In the genomic region with DNA sequence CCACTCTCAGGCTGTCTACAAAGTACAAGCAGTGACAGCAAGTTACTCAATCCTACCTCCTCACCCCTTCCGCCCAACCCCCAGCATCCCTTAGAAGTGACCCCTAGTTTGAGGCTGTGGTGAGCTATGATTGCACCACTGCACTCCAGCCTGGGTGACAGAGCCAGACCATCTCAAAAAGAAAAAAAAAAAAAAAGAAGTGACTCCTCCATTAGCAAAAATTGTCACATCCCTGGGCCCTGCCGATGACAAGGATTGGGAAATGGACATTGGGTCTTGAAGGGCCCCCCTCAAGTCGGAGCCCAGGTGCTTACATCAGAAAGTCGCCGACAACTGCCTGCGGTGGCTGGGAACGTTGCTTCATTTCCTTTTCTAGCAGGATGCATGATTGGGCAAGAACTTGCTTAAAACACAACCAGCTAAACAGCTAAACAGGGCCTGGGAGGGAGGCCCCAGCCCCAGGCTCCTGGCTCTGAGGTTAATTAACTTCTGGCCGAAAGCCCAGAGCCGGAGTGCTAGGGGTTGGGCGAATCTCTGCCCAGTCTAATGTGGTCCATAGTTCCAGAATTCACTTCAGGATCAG, we compare ENCODE assay signal across 1 cellular context.
TF ChIP-seq lines count a peak whose summit lies in the region.

No MANE protein-coding gene starts in this region.

TF ChIP-seq in K562, 482 proteins besides CTCF, POLR2A, EP300 and RAD21 (continued from another document):
- no peak for TF ChIP-seq RNF219 (CRISPR knock-in tag; IDR thresholded peaks at IDR 0.05)
- TF ChIP-seq NR4A1 (CRISPR knock-in tag; IDR thresholded peaks at IDR 0.05): no peak
- no peak for TF ChIP-seq NR4A1 (tag; IDR thresholded peaks at IDR 0.05)
- no peak for TF ChIP-seq NCOA4 (IDR thresholded peaks at IDR 0.05; ENCODE audit: partially characterized antibody)
- TF ChIP-seq CXXC5 (CRISPR knock-in tag; IDR thresholded peaks at IDR 0.05): peak; percentile 38; the same call in 1 of the 2 replicates
- TF ChIP-seq ZNF740 (CRISPR knock-in tag; IDR thresholded peaks at IDR 0.05): 0 out of 2 replicates have a peak, but pooled peaks have one; percentile 39
- TF ChIP-seq ZNF740 (tag; IDR thresholded peaks at IDR 0.05): no peak
- no peak for TF ChIP-seq ZBTB7A (IDR thresholded peaks at IDR 0.05; ENCODE audit: borderline replicate concordance, control insufficient read depth, low read depth, low read length)
- TF ChIP-seq SMARCE1 (IDR thresholded peaks at IDR 0.05): peak; percentile 73; the same call in 1 of the 2 replicates
- 0 out of 2 replicates have a peak, but pooled peaks have one; percentile 22 for TF ChIP-seq ZNF12 (CRISPR knock-in tag; IDR thresholded peaks at IDR 0.05)
- no peak for TF ChIP-seq ZNF384 (IDR thresholded peaks at IDR 0.05; ENCODE audit: low read depth, low read length)
- no peak for TF ChIP-seq HNRNPLL (IDR thresholded peaks at IDR 0.05; ENCODE audit: low read depth, low read length, poor library complexity, severe bottlenecking)
- TF ChIP-seq BRF1 (IDR thresholded peaks at IDR 0.05; ENCODE audit: borderline replicate concordance, extremely low read depth, insufficient read length): no peak
- no peak for TF ChIP-seq CSDE1 (IDR thresholded peaks at IDR 0.05)
- TF ChIP-seq CBX8 (IDR thresholded peaks at IDR 0.05; ENCODE audit: borderline replicate concordance, extremely low read depth, low read depth, low read length, poor library complexity, severe bottlenecking): no peak
- peak; percentile 95; the same call in 1 of the 2 replicates for TF ChIP-seq ZBED1 (IDR thresholded peaks at IDR 0.05)
- TF ChIP-seq FOSL1 (tag; conservative IDR thresholded peaks at IDR 0.05): 0 out of 2 replicates have a peak, but pooled peaks have one; percentile 19
- TF ChIP-seq, protein P1, sequence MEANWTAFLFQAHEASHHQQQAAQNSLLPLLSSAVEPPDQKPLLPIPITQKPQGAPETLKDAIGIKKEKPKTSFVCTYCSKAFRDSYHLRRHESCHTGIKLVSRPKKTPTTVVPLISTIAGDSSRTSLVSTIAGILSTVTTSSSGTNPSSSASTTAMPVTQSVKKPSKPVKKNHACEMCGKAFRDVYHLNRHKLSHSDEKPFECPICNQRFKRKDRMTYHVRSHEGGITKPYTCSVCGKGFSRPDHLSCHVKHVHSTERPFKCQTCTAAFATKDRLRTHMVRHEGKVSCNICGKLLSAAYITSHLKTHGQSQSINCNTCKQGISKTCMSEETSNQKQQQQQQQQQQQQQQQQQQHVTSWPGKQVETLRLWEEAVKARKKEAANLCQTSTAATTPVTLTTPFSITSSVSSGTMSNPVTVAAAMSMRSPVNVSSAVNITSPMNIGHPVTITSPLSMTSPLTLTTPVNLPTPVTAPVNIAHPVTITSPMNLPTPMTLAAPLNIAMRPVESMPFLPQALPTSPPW (CRISPR knock-in tag; IDR thresholded peaks at IDR 0.05): peak; percentile 73
- TF ChIP-seq ATF7 (IDR thresholded peaks at IDR 0.05): peak; percentile 56
- peak; percentile 85 for TF ChIP-seq ETV1 (tag; conservative IDR thresholded peaks at IDR 0.05; ENCODE audit: low read depth)
- TF ChIP-seq, protein P2, sequence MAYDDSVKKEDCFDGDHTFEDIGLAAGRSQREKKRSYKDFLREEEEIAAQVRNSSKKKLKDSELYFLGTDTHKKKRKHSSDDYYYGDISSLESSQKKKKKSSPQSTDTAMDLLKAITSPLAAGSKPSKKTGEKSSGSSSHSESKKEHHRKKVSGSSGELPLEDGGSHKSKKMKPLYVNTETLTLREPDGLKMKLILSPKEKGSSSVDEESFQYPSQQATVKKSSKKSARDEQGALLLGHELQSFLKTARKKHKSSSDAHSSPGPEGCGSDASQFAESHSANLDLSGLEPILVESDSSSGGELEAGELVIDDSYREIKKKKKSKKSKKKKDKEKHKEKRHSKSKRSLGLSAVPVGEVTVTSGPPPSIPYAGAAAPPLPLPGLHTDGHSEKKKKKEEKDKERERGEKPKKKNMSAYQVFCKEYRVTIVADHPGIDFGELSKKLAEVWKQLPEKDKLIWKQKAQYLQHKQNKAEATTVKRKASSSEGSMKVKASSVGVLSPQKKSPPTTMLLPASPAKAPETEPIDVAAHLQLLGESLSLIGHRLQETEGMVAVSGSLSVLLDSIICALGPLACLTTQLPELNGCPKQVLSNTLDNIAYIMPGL (CRISPR knock-in tag; IDR thresholded peaks at IDR 0.05): no peak
- TF ChIP-seq CBFA2T2 (conservative IDR thresholded peaks at IDR 0.05): no peak
- no peak for TF ChIP-seq TSHZ1 (CRISPR knock-in tag; IDR thresholded peaks at IDR 0.05)
- TF ChIP-seq NFE2 (IDR thresholded peaks at IDR 0.05; ENCODE audit: low read depth): peak; percentile 70
- TF ChIP-seq L3MBTL2 (IDR thresholded peaks at IDR 0.05): 0 out of 2 replicates have a peak, but pooled peaks have one; percentile 32
- TF ChIP-seq SMARCC2 (IDR thresholded peaks at IDR 0.05; ENCODE audit: low read depth): peak; percentile 55; the same call in 1 of the 2 replicates
- no peak for TF ChIP-seq ZBTB8A (IDR thresholded peaks at IDR 0.05; ENCODE audit: partially characterized antibody)
- TF ChIP-seq JUND (IDR thresholded peaks at IDR 0.05; ENCODE audit: borderline replicate concordance, low read depth, low read length): no peak
- no peak for TF ChIP-seq JUND (tag; IDR thresholded peaks at IDR 0.05; ENCODE audit: borderline replicate concordance, low read depth, low read length)
- no peak for TF ChIP-seq RBM39 (optimal IDR thresholded peaks at IDR 0.05; ENCODE audit: low read depth, low read length)
- no peak for TF ChIP-seq GABPB2 (CRISPR knock-in tag; conservative IDR thresholded peaks at IDR 0.05)
- TF ChIP-seq CEBPG (CRISPR knock-in tag; IDR thresholded peaks at IDR 0.05): peak; percentile 89
- peak; percentile 99 for TF ChIP-seq CEBPG (tag; conservative IDR thresholded peaks at IDR 0.05 in 1 of 2, IDR thresholded peaks at IDR 0.05 in 1 of 2)
- no peak for TF ChIP-seq ZNF778 (CRISPR knock-in tag; IDR thresholded peaks at IDR 0.05)
- no peak for TF ChIP-seq NR2C1 (IDR thresholded peaks at IDR 0.05)
- TF ChIP-seq NR2C1 (tag; IDR thresholded peaks at IDR 0.05): 0 out of 2 replicates have a peak, but pooled peaks have one; percentile 21
- TF ChIP-seq ZNF146 (CRISPR knock-in tag; IDR thresholded peaks at IDR 0.05; ENCODE audit: unreplicated experiment): no peak
- peak in 1 of 2 experiments; percentile 75; a peak in 2 of 4 replicates for TF ChIP-seq MAZ (CRISPR knock-in tag; conservative IDR thresholded peaks at IDR 0.05 in 1 of 2, IDR thresholded peaks at IDR 0.05 in 1 of 2)
- no peak for TF ChIP-seq RFX1 (IDR thresholded peaks at IDR 0.05)
- no peak for TF ChIP-seq ZNF41 (CRISPR knock-in tag; conservative IDR thresholded peaks at IDR 0.05)
- TF ChIP-seq NR2C2 (CRISPR knock-in tag; IDR thresholded peaks at IDR 0.05): no peak
- TF ChIP-seq NR2C2 (tag; IDR thresholded peaks at IDR 0.05): peak; percentile 68; the same call in 1 of the 2 replicates
- TF ChIP-seq C11orf30 (IDR thresholded peaks at IDR 0.05; ENCODE audit: low read depth): no peak
- no peak for TF ChIP-seq CBX2 (IDR thresholded peaks at IDR 0.05; ENCODE audit: insufficient read depth, low read length, poor library complexity, severe bottlenecking)
- no peak for TF ChIP-seq TBL1XR1 (IDR thresholded peaks at IDR 0.05; ENCODE audit: low read length in 2 of 2)
- TF ChIP-seq, protein P3, sequence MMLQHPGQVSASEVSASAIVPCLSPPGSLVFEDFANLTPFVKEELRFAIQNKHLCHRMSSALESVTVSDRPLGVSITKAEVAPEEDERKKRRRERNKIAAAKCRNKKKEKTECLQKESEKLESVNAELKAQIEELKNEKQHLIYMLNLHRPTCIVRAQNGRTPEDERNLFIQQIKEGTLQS (IDR thresholded peaks at IDR 0.05): peak; percentile 54; the same call in 1 of the 2 replicates
- TF ChIP-seq, protein P3 (CRISPR knock-in tag; conservative IDR thresholded peaks at IDR 0.05): no peak
- TF ChIP-seq MTA1 (IDR thresholded peaks at IDR 0.05; ENCODE audit: borderline replicate concordance): peak; percentile 56; the same call in 1 of the 2 replicates
- TF ChIP-seq, protein P4, sequence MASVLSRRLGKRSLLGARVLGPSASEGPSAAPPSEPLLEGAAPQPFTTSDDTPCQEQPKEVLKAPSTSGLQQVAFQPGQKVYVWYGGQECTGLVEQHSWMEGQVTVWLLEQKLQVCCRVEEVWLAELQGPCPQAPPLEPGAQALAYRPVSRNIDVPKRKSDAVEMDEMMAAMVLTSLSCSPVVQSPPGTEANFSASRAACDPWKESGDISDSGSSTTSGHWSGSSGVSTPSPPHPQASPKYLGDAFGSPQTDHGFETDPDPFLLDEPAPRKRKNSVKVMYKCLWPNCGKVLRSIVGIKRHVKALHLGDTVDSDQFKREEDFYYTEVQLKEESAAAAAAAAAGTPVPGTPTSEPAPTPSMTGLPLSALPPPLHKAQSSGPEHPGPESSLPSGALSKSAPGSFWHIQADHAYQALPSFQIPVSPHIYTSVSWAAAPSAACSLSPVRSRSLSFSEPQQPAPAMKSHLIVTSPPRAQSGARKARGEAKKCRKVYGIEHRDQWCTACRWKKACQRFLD (CRISPR knock-in tag; IDR thresholded peaks at IDR 0.05): no peak
- TF ChIP-seq TRIM24 (IDR thresholded peaks at IDR 0.05): 0 out of 4 replicates have a peak, but pooled peaks of 1 of the 2 experiments have one; percentile 33
- no peak for TF ChIP-seq ZNF197 (CRISPR knock-in tag; IDR thresholded peaks at IDR 0.05; ENCODE audit: low read depth)
- TF ChIP-seq NRF1 (conservative IDR thresholded peaks at IDR 0.05 in 1 of 2, IDR thresholded peaks at IDR 0.05 in 1 of 2): no peak
